20 cellular contexts compared by ENCODE assay signal in the genomic region with DNA sequence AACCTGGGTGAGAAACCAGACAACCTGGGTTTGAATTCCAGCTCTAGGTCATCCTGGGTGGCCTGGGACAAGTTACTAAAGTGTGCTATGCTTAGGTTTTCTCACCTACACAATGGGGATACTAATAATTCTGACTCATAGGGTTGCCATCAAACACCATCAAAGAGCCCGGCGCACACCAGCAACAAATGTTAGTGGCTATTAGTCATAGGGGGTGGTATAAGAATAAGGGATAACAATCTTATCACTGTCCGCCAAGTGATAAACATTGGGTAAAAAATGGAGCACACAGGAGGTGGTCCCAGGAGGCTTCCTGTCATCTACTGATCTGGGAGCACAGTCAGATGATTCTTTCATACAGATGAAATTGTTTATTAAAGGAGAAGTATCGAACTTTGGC.
A peak's percentile ranks its signal among the peaks of the same experiment; 100 is the strongest.
DNase-seq lines count a peak whose midpoint lies in the region; ATAC-seq, FAIRE-seq and TF ChIP-seq lines count a peak whose summit lies in the region.
"Had no signal": no experiment of that assay in that cellular context is flagged by ENCODE, and none has a peak within 500 bp of the region (broad histone marks: within the 10 kb centered on the region; RNA-seq: fewer than 3 reads in every experiment).

No MANE protein-coding gene starts in this region.

- H3K27me3 Mint-ChIP-seq in astrocyte (ENCODE audit: low read depth, unreplicated experiment), result no peaks in the 10 kb centered on the region
- H3K27me3 Mint-ChIP-seq: activated CD4-positive, alpha-beta T cell treated with anti-CD3 and anti-CD28 coated beads for 36 hours; CD4-positive, alpha-beta memory T cell had no signal

- peak; percentile 86 for FAIRE-seq in astrocyte (lab: Jason Lieb, UNC)
- FAIRE-seq: small intestine had no signal

- H3K36me3 ChIP-seq in astrocyte (ENCODE audit: insufficient read depth, low read length) (no peaks in the 10 kb centered on the region), lower lobe of right lung (no peaks in the 10 kb centered on the region)

- no peaks in the 10 kb centered on the region for H3K9me3 Mint-ChIP-seq in astrocyte (ENCODE audit: unreplicated experiment)

- H3K4me1 ChIP-seq in astrocyte (ENCODE audit: insufficient read depth, low read length), result peaks cover 54% of the 10 kb centered on the region
- peaks cover 22% of the 10 kb centered on the region for H3K4me1 ChIP-seq in lower lobe of right lung
- H3K4me1 ChIP-seq: body of pancreas had no signal

- H3K27me3 ChIP-seq in AG04450 (ENCODE audit: control insufficient read depth, insufficient read depth, low read length) (no peaks in the 10 kb centered on the region), astrocyte (ENCODE audit: insufficient read depth, low read length) (no peaks in the 10 kb centered on the region), lower lobe of right lung (ENCODE audit: low read depth) (no peaks in the 10 kb centered on the region)
- H3K27me3 ChIP-seq: body of pancreas had no signal

- no peak overlapping the region for H2AFZ ChIP-seq in astrocyte (ENCODE audit: low read depth, low read length)

- intact Hi-C loops in lower lobe of right lung (cut with DNase I), result no loop called here

- no peak overlapping the region for H3K4me3 Mint-ChIP-seq in astrocyte (ENCODE audit: unreplicated experiment)
- H3K4me3 Mint-ChIP-seq: activated CD4-positive, alpha-beta T cell treated with anti-CD3 and anti-CD28 coated beads for 36 hours; CD4-positive, alpha-beta memory T cell had no signal

- ATAC-seq in GM18519 (IDR thresholded peaks at IDR 0.05; ENCODE audit: low FRiP score, unreplicated experiment), result no peak
- no peak for ATAC-seq in GM18868 (IDR thresholded peaks at IDR 0.05; ENCODE audit: unreplicated experiment)
- ATAC-seq in lower lobe of right lung, result no peak
- ATAC-seq: activated CD4-positive, alpha-beta T cell treated with anti-CD3 and anti-CD28 coated beads for 36 hours; body of pancreas had no signal

- peak overlapping the region; percentile 97 for H3K27ac ChIP-seq in AG04450 (ENCODE audit: low read depth, low read length)
- H3K27ac ChIP-seq in astrocyte (ENCODE audit: low read depth, low read length), result peak overlapping the region; percentile 96
- no peak overlapping the region for H3K27ac ChIP-seq in lower lobe of right lung
- H3K27ac ChIP-seq: body of pancreas had no signal

- POLR2A ChIA-PET in AG04450 (lab: Yijun Ruan, JAX), result no interaction called here

- DNase-seq in AG04450 (ENCODE audit: low read depth, low spot score) (peak; percentile 42), HPDE6-E6E7 (ENCODE audit: extremely low spot score) (peak; percentile 53), astrocyte (ENCODE audit: low read depth) (peak; percentile 87), fibroblast of villous mesenchyme (ENCODE audit: low read depth) (peak; percentile 75), NCI-H345 treated with DMSO at 0.1 percent for 48 hours (lab: John Stamatoyannopoulos, UW; ENCODE audit: unreplicated experiment) (no peak), lower lobe of right lung (no peak)
- DNase-seq: activated CD4-positive, alpha-beta T cell treated with anti-CD3 and anti-CD28 coated beads for 36 hours; activated CD8-positive, alpha-beta memory T cell treated with anti-CD3 and anti-CD28 coated beads, Interleukin-2, amount 50 U/mL, for 4 hours; body of pancreas; CD4-positive, alpha-beta memory T cell; cortex of kidney; DMS53; glutamatergic neuron; GOT3; NCI-H1048; NCI-H526; small intestine; stimulated activated CD4-positive, alpha-beta T cell treated with anti-CD3 and anti-CD28 coated beads, Interleukin-4, amount 100 ng/mL, for 24 hours had no signal

- H3K4me3 ChIP-seq in AG04450 (ENCODE audit: low read depth, low read length) (no peak overlapping the region), astrocyte (ENCODE audit: insufficient read depth, low read depth, low read length) (no peak overlapping the region), fibroblast of villous mesenchyme (ENCODE audit: low read depth, low read length) (no peak overlapping the region), lower lobe of right lung (no peak overlapping the region)
- H3K4me3 ChIP-seq: body of pancreas had no signal

- no peak for TF ChIP-seq CTCF in AG04450 (IDR thresholded peaks at IDR 0.05; ENCODE audit: low read depth, low read length)
- no peak for TF ChIP-seq CTCF in astrocyte (IDR thresholded peaks at IDR 0.05; ENCODE audit: insufficient read depth, low read depth, low read length)
- TF ChIP-seq CTCF in fibroblast of villous mesenchyme (IDR thresholded peaks at IDR 0.05; ENCODE audit: insufficient read depth, low read depth, low read length), result no peak
- no peak for TF ChIP-seq CTCF in lower lobe of right lung (IDR thresholded peaks at IDR 0.05)

- CTCF ChIA-PET in AG04450 (lab: Charles Lee), result interaction anchor here (1.6 kb wide), 1 partner anchor 69 kb away, joined by 7 read pairs; a partner anchor contains a TSS

- H3K79me2 ChIP-seq in astrocyte (ENCODE audit: insufficient read depth, low read length), result no peaks in the 10 kb centered on the region

- peak overlapping the region; percentile 53 for H3K4me2 ChIP-seq in astrocyte (ENCODE audit: low read length)

- H3K36me3 Mint-ChIP-seq in astrocyte (ENCODE audit: low read depth, unreplicated experiment), result no peaks in the 10 kb centered on the region
- H3K36me3 Mint-ChIP-seq: CD4-positive, alpha-beta memory T cell had no signal

- H4K20me1 ChIP-seq in astrocyte (ENCODE audit: insufficient read depth, low read length), result no peaks in the 10 kb centered on the region

- H3K9me3 ChIP-seq in AG04450 (ENCODE audit: control insufficient read depth, insufficient read depth, low read length) (no peaks in the 10 kb centered on the region), astrocyte (ENCODE audit: insufficient read depth, low read depth, low read length) (no peaks in the 10 kb centered on the region), lower lobe of right lung (no peaks in the 10 kb centered on the region)
- H3K9me3 ChIP-seq: body of pancreas had no signal

- peaks cover 23% of the 10 kb centered on the region for H3K4me1 Mint-ChIP-seq in astrocyte (ENCODE audit: low read depth, unreplicated experiment)

- no peak overlapping the region for H3K27ac Mint-ChIP-seq in astrocyte (ENCODE audit: unreplicated experiment)
- H3K27ac Mint-ChIP-seq: activated CD4-positive, alpha-beta T cell treated with anti-CD3 and anti-CD28 coated beads for 36 hours had no signal

- no peak overlapping the region for H3K9ac ChIP-seq in astrocyte (ENCODE audit: low read length)

Comparison
In these comparisons a context has a peak if more than half of its experiments do, and no peak if none do; other contexts are left out.
1. DNase-seq: peak in AG04450 (single experiment), HPDE6-E6E7 (single experiment), astrocyte (single experiment) and fibroblast of villous mesenchyme (single experiment); none in NCI-H345 treated with DMSO at 0.1 percent for 48 hours (single experiment) and lower lobe of right lung (single experiment).